Comparison of ENCODE assay signal across 17 cellular contexts in genomic region chr2:221753401-221753800, GRCh38.
DNase-seq lines count a peak whose midpoint lies in the region; ATAC-seq and TF ChIP-seq lines count a peak whose summit lies in the region.
"Had no signal": no experiment of that assay in that cellular context is flagged by ENCODE, and none has a peak within 500 bp of the region (broad histone marks: within the 10 kb centered on the region; RNA-seq: fewer than 3 reads in every experiment).

No MANE protein-coding gene starts in this region.

- H4K20me1 ChIP-seq in osteoblast (ENCODE audit: insufficient read depth, low read length), result no peaks in the 10 kb centered on the region
- H4K20me1 ChIP-seq: BLaER1 treated with 17β-estradiol and CSF1 and Interleukin-3, amounts not matched to agents 10 nM and 100 nM had no signal

- H3K27ac ChIP-seq in osteoblast (ENCODE audit: low read depth, low read length), result no peak overlapping the region
- H3K27ac ChIP-seq: BLaER1 treated with 17β-estradiol and CSF1 and Interleukin-3, amounts not matched to agents 10 nM and 100 nM had no signal

- no peak overlapping the region for H3K4me2 ChIP-seq in osteoblast (ENCODE audit: insufficient read depth, low read length)
- H3K4me2 ChIP-seq: BLaER1 treated with 17β-estradiol and CSF1 and Interleukin-3, amounts not matched to agents 10 nM and 100 nM had no signal

- peaks cover 3% of the 10 kb centered on the region for H3K9me3 ChIP-seq in osteoblast (ENCODE audit: low read depth, low read length)

- ATAC-seq in HG02973 (IDR thresholded peaks at IDR 0.05; ENCODE audit: unreplicated experiment) (no peak), HG03432 (IDR thresholded peaks at IDR 0.05; ENCODE audit: unreplicated experiment) (no peak)
- ATAC-seq: HCT116, HepG2 had no signal

- H3K27me3 ChIP-seq in osteoblast (ENCODE audit: insufficient read depth, low read length), result no peaks in the 10 kb centered on the region
- H3K27me3 ChIP-seq: BLaER1 treated with 17β-estradiol and CSF1 and Interleukin-3, amounts not matched to agents 10 nM and 100 nM had no signal

- no peak for TF ChIP-seq CTCF in osteoblast (IDR thresholded peaks at IDR 0.05; ENCODE audit: extremely low read depth, low read depth, low read length)

- DNase-seq in Daoy (ENCODE audit: low read depth) (peak; percentile 37), MV-4-11 (lab: John Stamatoyannopoulos, UW) (peak; percentile 75), SW480 (ENCODE audit: low spot score) (peak; percentile 59), osteoblast (ENCODE audit: insufficient read length, low spot score, missing footprints) (peak; percentile 3), DMS 273 (lab: John Stamatoyannopoulos, UW; ENCODE audit: unreplicated experiment) (no peak), HUDEP-2 (lab: John Stamatoyannopoulos, UW; ENCODE audit: unreplicated experiment in 76 of 76) (no peak)
- DNase-seq: 8988T; ACHN; Calu3; CD4-positive, CD25-positive, alpha-beta regulatory T cell; DMS79; EL had no signal

- no peak overlapping the region for H2AFZ ChIP-seq in osteoblast (ENCODE audit: low read length)

- no peaks in the 10 kb centered on the region for H3K79me2 ChIP-seq in osteoblast (ENCODE audit: insufficient read depth, low read length)

- no peaks in the 10 kb centered on the region for H3K4me1 ChIP-seq in osteoblast (ENCODE audit: insufficient read depth, low read length)

- H3K4me3 ChIP-seq in osteoblast (ENCODE audit: insufficient read depth, low read length), result no peak overlapping the region
- H3K4me3 ChIP-seq: BLaER1 treated with 17β-estradiol and CSF1 and Interleukin-3, amounts not matched to agents 10 nM and 100 nM had no signal

- no peaks in the 10 kb centered on the region for H3K36me3 ChIP-seq in osteoblast (ENCODE audit: insufficient read depth, low read length)
- H3K36me3 ChIP-seq: BLaER1 treated with 17β-estradiol and CSF1 and Interleukin-3, amounts not matched to agents 10 nM and 100 nM had no signal

Comparison
In these comparisons a context has a peak if more than half of its experiments do, and no peak if none do; other contexts are left out.
1. DNase-seq: peak in Daoy (single experiment), MV-4-11 (single experiment), SW480 (single experiment) and osteoblast (single experiment); none in DMS 273 (single experiment) and HUDEP-2 (0 of 76).